21 cellular contexts compared by ENCODE assay signal in genomic region chrX:17206584-17206983, GRCh38.
"Had no signal": no experiment of that assay in that cellular context is flagged by ENCODE, and none has a peak within 500 bp of the region (broad histone marks: within the 10 kb centered on the region; RNA-seq: fewer than 3 reads in every experiment).

No MANE protein-coding gene starts in this region.

- H3K4me1 ChIP-seq: esophagus squamous epithelium, pancreas, right lobe of liver, tibial nerve, upper lobe of left lung had no signal

- DNase-seq: dermis blood vessel endothelial cell; effector memory CD8-positive, alpha-beta T cell; erythroblast; esophagus squamous epithelium; hypothalamus; mucosa of descending colon; naive B cell; pancreas; retina; right lobe of liver; small intestine; stimulated activated CD4-positive, alpha-beta T cell treated with anti-CD3 and anti-CD28 coated beads, Interleukin-15, amount 100 ng/mL, for 24 hours; stimulated activated CD4-positive, alpha-beta T cell treated with anti-CD3 and anti-CD28 coated beads, Interleukin-2, amount 100 ng/mL, for 48 hours; stimulated activated naive B cell treated with anti-CD40 and anti-IgM and Interleukin-4, amounts not matched to agents 10 μg/mL and 1 μg/mL and 100 μg/mL, for 72 hours; upper lobe of left lung had no signal

- H3K9me3 ChIP-seq: mucosa of descending colon, neutrophil, pancreas, right lobe of liver, thoracic aorta had no signal

- H3K27ac ChIP-seq: coronary artery, esophagus squamous epithelium, neutrophil, pancreas, right lobe of liver, thoracic aorta, tibial nerve, upper lobe of left lung had no signal

- ATAC-seq: effector memory CD8-positive, alpha-beta T cell; mucosa of descending colon; natural killer cell treated with Interleukin-12 subunit alpha and Interleukin-12 subunit beta and Interleukin-15 and Interleukin-18, amount 100 ng/mL, for 72 hours; pancreas; right lobe of liver; stimulated activated naive B cell treated with anti-CD40 and anti-IgM and Interleukin-4, amounts not matched to agents 10 μg/mL and 1 μg/mL and 100 μg/mL, for 72 hours had no signal

- H3K27me3 ChIP-seq: esophagus squamous epithelium, neutrophil, pancreas, right lobe of liver, tibial nerve, upper lobe of left lung had no signal

- H3K36me3 ChIP-seq: esophagus squamous epithelium, neutrophil, pancreas, right lobe of liver, thoracic aorta, tibial nerve, upper lobe of left lung had no signal

- H3K4me3 ChIP-seq: coronary artery, esophagus squamous epithelium, lung, mucosa of descending colon, pancreas, right lobe of liver, thoracic aorta, tibial nerve, upper lobe of left lung had no signal
